In the genomic region with DNA sequence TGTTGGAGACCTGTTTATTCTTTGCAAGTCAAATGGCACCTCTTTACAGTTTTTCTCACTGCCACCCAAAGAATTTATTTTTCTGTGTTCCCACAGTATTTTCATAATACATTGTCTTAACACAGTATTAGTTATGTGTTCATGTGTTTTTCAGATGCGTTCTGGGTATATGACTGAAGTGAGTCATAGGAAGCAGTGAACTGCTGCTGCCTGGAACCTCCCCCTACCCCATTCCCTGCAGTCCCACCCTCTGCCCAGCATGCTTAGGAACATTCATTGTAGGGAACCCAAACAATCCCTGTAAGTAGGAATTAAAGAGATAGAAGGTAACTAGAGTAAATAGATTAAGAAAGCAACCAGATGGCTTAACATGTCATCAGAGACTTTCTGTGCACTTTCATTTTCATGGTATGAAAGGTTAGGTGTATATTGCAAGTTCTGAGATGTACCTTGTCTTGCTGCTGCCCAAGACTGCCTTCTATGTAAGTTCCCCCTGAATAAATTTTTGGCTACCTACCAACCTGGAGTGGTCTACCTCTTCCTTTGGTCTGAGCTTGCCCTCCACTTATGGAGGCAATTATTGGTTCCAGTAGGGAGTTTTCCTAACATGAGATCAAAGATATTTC, we compare ENCODE assay signal across 1 cellular context.
TF ChIP-seq lines count a peak whose summit lies in the region.

No MANE protein-coding gene starts in this region.

TF ChIP-seq in SK-N-SH, 30 proteins besides CTCF, POLR2A, EP300 and RAD21 (continued from another document):
- TF ChIP-seq, protein P1, sequence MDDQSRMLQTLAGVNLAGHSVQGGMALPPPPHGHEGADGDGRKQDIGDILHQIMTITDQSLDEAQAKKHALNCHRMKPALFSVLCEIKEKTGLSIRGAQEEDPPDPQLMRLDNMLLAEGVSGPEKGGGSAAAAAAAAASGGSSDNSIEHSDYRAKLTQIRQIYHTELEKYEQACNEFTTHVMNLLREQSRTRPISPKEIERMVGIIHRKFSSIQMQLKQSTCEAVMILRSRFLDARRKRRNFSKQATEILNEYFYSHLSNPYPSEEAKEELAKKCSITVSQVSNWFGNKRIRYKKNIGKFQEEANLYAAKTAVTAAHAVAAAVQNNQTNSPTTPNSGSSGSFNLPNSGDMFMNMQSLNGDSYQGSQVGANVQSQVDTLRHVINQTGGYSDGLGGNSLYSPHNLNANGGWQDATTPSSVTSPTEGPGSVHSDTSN (IDR thresholded peaks at IDR 0.05), result no peak
- TF ChIP-seq, protein P2, sequence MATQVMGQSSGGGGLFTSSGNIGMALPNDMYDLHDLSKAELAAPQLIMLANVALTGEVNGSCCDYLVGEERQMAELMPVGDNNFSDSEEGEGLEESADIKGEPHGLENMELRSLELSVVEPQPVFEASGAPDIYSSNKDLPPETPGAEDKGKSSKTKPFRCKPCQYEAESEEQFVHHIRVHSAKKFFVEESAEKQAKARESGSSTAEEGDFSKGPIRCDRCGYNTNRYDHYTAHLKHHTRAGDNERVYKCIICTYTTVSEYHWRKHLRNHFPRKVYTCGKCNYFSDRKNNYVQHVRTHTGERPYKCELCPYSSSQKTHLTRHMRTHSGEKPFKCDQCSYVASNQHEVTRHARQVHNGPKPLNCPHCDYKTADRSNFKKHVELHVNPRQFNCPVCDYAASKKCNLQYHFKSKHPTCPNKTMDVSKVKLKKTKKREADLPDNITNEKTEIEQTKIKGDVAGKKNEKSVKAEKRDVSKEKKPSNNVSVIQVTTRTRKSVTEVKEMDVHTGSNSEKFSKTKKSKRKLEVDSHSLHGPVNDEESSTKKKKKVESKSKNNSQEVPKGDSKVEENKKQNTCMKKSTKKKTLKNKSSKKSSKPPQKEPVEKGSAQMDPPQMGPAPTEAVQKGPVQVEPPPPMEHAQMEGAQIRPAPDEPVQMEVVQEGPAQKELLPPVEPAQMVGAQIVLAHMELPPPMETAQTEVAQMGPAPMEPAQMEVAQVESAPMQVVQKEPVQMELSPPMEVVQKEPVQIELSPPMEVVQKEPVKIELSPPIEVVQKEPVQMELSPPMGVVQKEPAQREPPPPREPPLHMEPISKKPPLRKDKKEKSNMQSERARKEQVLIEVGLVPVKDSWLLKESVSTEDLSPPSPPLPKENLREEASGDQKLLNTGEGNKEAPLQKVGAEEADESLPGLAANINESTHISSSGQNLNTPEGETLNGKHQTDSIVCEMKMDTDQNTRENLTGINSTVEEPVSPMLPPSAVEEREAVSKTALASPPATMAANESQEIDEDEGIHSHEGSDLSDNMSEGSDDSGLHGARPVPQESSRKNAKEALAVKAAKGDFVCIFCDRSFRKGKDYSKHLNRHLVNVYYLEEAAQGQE (IDR thresholded peaks at IDR 0.05; ENCODE audit: low read depth, low read length), result no peak
- no peak for TF ChIP-seq GABPA (IDR thresholded peaks at IDR 0.05; ENCODE audit: low read depth)
- TF ChIP-seq CHD2 (IDR thresholded peaks at IDR 0.05; ENCODE audit: low read length, partially characterized antibody), result no peak
- TF ChIP-seq, protein P3, sequence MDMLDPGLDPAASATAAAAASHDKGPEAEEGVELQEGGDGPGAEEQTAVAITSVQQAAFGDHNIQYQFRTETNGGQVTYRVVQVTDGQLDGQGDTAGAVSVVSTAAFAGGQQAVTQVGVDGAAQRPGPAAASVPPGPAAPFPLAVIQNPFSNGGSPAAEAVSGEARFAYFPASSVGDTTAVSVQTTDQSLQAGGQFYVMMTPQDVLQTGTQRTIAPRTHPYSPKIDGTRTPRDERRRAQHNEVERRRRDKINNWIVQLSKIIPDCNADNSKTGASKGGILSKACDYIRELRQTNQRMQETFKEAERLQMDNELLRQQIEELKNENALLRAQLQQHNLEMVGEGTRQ (IDR thresholded peaks at IDR 0.05; ENCODE audit: borderline replicate concordance, low read depth, low read length), result no peak
- no peak for TF ChIP-seq NFIC (IDR thresholded peaks at IDR 0.05; ENCODE audit: borderline replicate concordance)
- TF ChIP-seq FOXJ3 (CRISPR knock-in tag; IDR thresholded peaks at IDR 0.05), result no peak
- TF ChIP-seq RFX5 (IDR thresholded peaks at IDR 0.05; ENCODE audit: low read length), result no peak
- TF ChIP-seq SMC3 (IDR thresholded peaks at IDR 0.05; ENCODE audit: low read depth, low read length), result no peak
- no peak for TF ChIP-seq FOXM1 (IDR thresholded peaks at IDR 0.05; ENCODE audit: low read depth)
- TF ChIP-seq TEAD4 (IDR thresholded peaks at IDR 0.05; ENCODE audit: borderline replicate concordance, insufficient read depth), result no peak
